Comparison of ENCODE assay signal across 26 cellular contexts in genomic region chr9:8738953-8739352, GRCh38.
"Had no signal": no experiment of that assay in that cellular context is flagged by ENCODE, and none has a peak within 500 bp of the region (broad histone marks: within the 10 kb centered on the region; RNA-seq: fewer than 3 reads in every experiment).

No MANE protein-coding gene starts in this region.

- H3K9me3 ChIP-seq: heart right ventricle, left lung, lower lobe of right lung, ovary, right atrium auricular region, suprapubic skin, thoracic aorta, tibial artery, uterus had no signal

- H3K27ac Mint-ChIP-seq: mesothelial cell of epicardium; naive B cell; natural killer cell; progenitor cell of endocrine pancreas; stimulated activated naive CD8-positive, alpha-beta T cell treated with anti-CD3 and anti-CD28 coated beads, Interleukin-15, Interleukin-2, amounts not matched to agents 100 ng/mL and 50 ng/mL, for 24 hours; type B pancreatic cell had no signal

- H2AFZ ChIP-seq: hepatocyte had no signal

- H3K27me3 ChIP-seq: heart right ventricle, hepatocyte, left lung, ovary, right atrium auricular region, suprapubic skin, tibial artery, uterus had no signal

- H3K36me3 ChIP-seq: heart right ventricle, left lung, lower lobe of right lung, ovary, right atrium auricular region, suprapubic skin, thoracic aorta, tibial artery, uterus had no signal

- H3K9me3 Mint-ChIP-seq: mesothelial cell of epicardium, naive B cell, natural killer cell had no signal

- H3K4me3 ChIP-seq: heart right ventricle, hepatocyte, left lung, lower lobe of right lung, ovary, right atrium auricular region, skin epidermis, suprapubic skin, thoracic aorta, tibial artery, uterus had no signal

- H3K27ac ChIP-seq: heart right ventricle, hepatocyte, left lung, lower lobe of right lung, ovary, right atrium auricular region, skin epidermis, suprapubic skin, thoracic aorta, tibial artery, uterus had no signal

- H3K4me1 ChIP-seq: uterus had no signal

- H3K4me3 Mint-ChIP-seq: mesothelial cell of epicardium; naive B cell; natural killer cell; stimulated activated naive CD8-positive, alpha-beta T cell treated with anti-CD3 and anti-CD28 coated beads, Interleukin-15, Interleukin-2, amounts not matched to agents 100 ng/mL and 50 ng/mL, for 24 hours; type B pancreatic cell had no signal

- H3K4me1 Mint-ChIP-seq: natural killer cell had no signal

- H3K27me3 Mint-ChIP-seq: naive B cell; progenitor cell of endocrine pancreas; stimulated activated naive CD8-positive, alpha-beta T cell treated with anti-CD3 and anti-CD28 coated beads, Interleukin-15, Interleukin-2, amounts not matched to agents 100 ng/mL and 50 ng/mL, for 24 hours; type B pancreatic cell had no signal

- H3K4me2 ChIP-seq: hepatocyte had no signal

- H3K36me3 Mint-ChIP-seq: mesothelial cell of epicardium, naive B cell, natural killer cell had no signal

- ATAC-seq: heart right ventricle, left lung, lower lobe of right lung, natural killer cell, sciatic nerve had no signal

- DNase-seq: heart right ventricle; islet precursor cell; left lung; lower lobe of right lung; mammary epithelial cell; mesenchymal stem cell; naive B cell; natural killer cell; ovary; stimulated activated CD4-positive, alpha-beta T cell treated with anti-CD3 and anti-CD28 coated beads, Interleukin-12 subunit alpha, Interleukin-12 subunit beta, amount 100 ng/mL, for 4 hours; stimulated activated CD4-positive, alpha-beta T cell treated with anti-CD3 and anti-CD28 coated beads, Interleukin-15, amount 100 ng/mL, for 24 hours; stimulated activated CD4-positive, alpha-beta T cell treated with anti-CD3 and anti-CD28 coated beads, Interleukin-2, amount 100 ng/mL, for 24 hours; stimulated activated CD4-positive, alpha-beta T cell treated with anti-CD3 and anti-CD28 coated beads, Interleukin-4, amount 100 ng/mL, for 1 hour; stimulated activated naive CD4-positive, alpha-beta T cell; tibial artery; uterus had no signal
